In the genomic region with DNA sequence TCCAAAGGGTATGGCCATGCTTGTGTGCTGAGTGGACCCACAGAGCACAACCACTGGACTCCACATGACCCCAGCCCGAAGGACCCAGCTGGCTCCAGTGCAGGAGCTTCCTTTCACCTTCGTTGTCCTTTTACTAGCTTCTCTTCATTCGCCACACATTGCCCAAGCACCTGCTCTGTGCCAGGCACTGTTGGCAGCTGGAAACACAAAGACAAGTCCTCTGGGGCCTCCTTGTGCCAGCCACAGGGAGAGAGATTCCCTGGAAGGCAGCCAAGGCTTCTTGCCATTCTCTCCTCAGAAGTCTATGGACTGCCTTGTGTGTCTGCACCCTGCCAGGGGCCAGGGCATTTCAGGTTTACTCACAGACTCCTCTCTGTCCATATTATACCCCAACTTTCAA, we compare ENCODE assay signal across 14 cellular contexts. TPM values are rescaled to one million over a fixed set of nuclear protein-coding genes. Genes with fewer than 3 reads are reported as not detected.
DNase-seq lines count a peak whose midpoint lies in the region; ATAC-seq lines count a peak whose summit lies in the region.
"Had no signal": no experiment of that assay in that cellular context is flagged by ENCODE, and none has a peak within 500 bp of the region (broad histone marks: within the 10 kb centered on the region; RNA-seq: fewer than 3 reads in every experiment).

No MANE protein-coding gene starts in this region.

- DNase-seq in NCI-H748 (lab: John Stamatoyannopoulos, UW; ENCODE audit: unreplicated experiment) = peak; percentile 66
- DNase-seq in NCI-H748 treated with DMSO at 0.1 percent for 48 hours (lab: John Stamatoyannopoulos, UW) = no peak
- peak; percentile 85 for DNase-seq in NCI-H2171 (lab: John Stamatoyannopoulos, UW)
- DNase-seq in anterior cingulate cortex (lab: John Stamatoyannopoulos, UW) = peak in 37 of 58 donors; percentile 4 to 71 (median 36)
- DNase-seq in superior temporal gyrus (ENCODE audit: extremely low spot score) = peak; percentile 60
- DNase-seq in H7 = no peak
- DNase-seq in stimulated activated naive CD4-positive, alpha-beta T cell (lab: John Stamatoyannopoulos, UW) = no peak
- DNase-seq: activated naive CD4-positive, alpha-beta T cell treated with anti-CD3 and anti-CD28 coated beads for 36 hours; esophagus squamous epithelium; GDM1; NCI-H510A treated with DMSO at 0.1 percent for 48 hours; ovary had no signal

- H3K27me3 ChIP-seq in H7 (ENCODE audit: control insufficient read depth, insufficient read depth, low read length) = no peaks in the 10 kb centered on the region
- H3K27me3 ChIP-seq: ovary had no signal

- no peak overlapping the region for H3K4me3 ChIP-seq in H7 (ENCODE audit: insufficient read depth, low read depth, low read length)
- H3K4me3 ChIP-seq: esophagus squamous epithelium, ovary had no signal

- ATAC-seq in GM19023 (IDR thresholded peaks at IDR 0.05; ENCODE audit: unreplicated experiment) = no peak

- no peaks in the 10 kb centered on the region for H3K36me3 ChIP-seq in H7 (replicated peaks; ENCODE audit: control insufficient read depth, insufficient read depth, low read length)
- H3K36me3 ChIP-seq: esophagus squamous epithelium, ovary had no signal

RNA-seq across cellular contexts. Expression of gene CHST8, which starts 57.0 kb away (rescaled TPM):
- 27.0 and 39.4 TPM in 2 replicates for total RNA-seq in H7 (2014; rRNA removed; shearing (Covaris generic))
- total RNA-seq: activated naive CD4-positive, alpha-beta T cell treated with anti-CD3 and anti-CD28 coated beads for 36 hours; CD4-positive, alpha-beta T cell had no signal

Comparison
In these comparisons a context has a peak if more than half of its experiments do, and no peak if none do; other contexts are left out.
1. DNase-seq: peak in NCI-H748 (single experiment), NCI-H2171 (single experiment), anterior cingulate cortex (37 of 58) and superior temporal gyrus (single experiment); none in NCI-H748 treated with DMSO at 0.1 percent for 48 hours (single experiment), H7 (single experiment) and stimulated activated naive CD4-positive, alpha-beta T cell (0 of 6).